In genomic region chr5:168291281-168291960, GRCh38 we compare ENCODE assay signal across 8 cellular contexts. TPM values are rescaled to one million over a fixed set of nuclear protein-coding genes. Genes with fewer than 3 reads are reported as not detected.
DNase-seq lines count a peak whose midpoint lies in the region; ATAC-seq and TF ChIP-seq lines count a peak whose summit lies in the region.

TSS of gene WWC1 (plus strand) at chr5:168291645. CDS start at chr5:168292153, 508 bp downstream.

- H3K4me1 ChIP-seq in breast epithelium, result peaks cover 0 to 9% of the 10 kb centered on the region in 2 donors
- no peaks in the 10 kb centered on the region for H3K4me1 ChIP-seq in SJCRH30

- H3K4me3 ChIP-seq in breast epithelium (peak within 1 kb of the TSS; percentile 36 to 81 (median 75)), SJCRH30 (no peak within 1 kb of the TSS)

- intact Hi-C loops in breast epithelium (cut with DNase I; ENCODE audit: low total_unique reads), result loop anchor here (10.0 kb wide), 1 partner anchor 63 kb away; no protein-coding TSS in a partner anchor

- H3K27me3 ChIP-seq in breast epithelium (no peaks in the 10 kb centered on the region), SJCRH30 (no peaks in the 10 kb centered on the region)

- in situ Hi-C loops in GM13976 (cut with MboI; ENCODE audit: low sequenced_read_pairs, unreplicated experiment), result no loop called here

- H3K36me3 ChIP-seq in breast epithelium (no peaks in the 10 kb centered on the region), SJCRH30 (no peaks in the 10 kb centered on the region)

- H3K27ac ChIP-seq in breast epithelium (peak within 1 kb of the TSS; percentile 86 to 90), SJCRH30 (no peak within 1 kb of the TSS)

- DNase-seq in GM13976 (ENCODE audit: low spot score) (peak; percentile 84), NCI-H1092 (lab: John Stamatoyannopoulos, UW) (peak; percentile 29), T-helper 22 cell (ENCODE audit: low read depth) (peak; percentile 50), breast epithelium (ENCODE audit: low spot score in 2 of 2) (peak; percentile 84 to 89), kidney glomerular epithelial cell (lab: John Stamatoyannopoulos, UW) (peak; percentile 75), SJCRH30 (no peak)
- DNase-seq in stimulated activated CD4-positive, alpha-beta T cell treated with anti-CD3 and anti-CD28 coated beads, Interleukin-4, amount 100 ng/mL, for 1 hour, result peak; percentile 48

- TF ChIP-seq CTCF in GM13976 (IDR thresholded peaks at IDR 0.05; ENCODE audit: borderline replicate concordance, control extremely low read depth, extremely low read depth, insufficient read depth, missing control alignments) (no peak), breast epithelium (IDR thresholded peaks at IDR 0.05) (peak; percentile 28 to 52 (median 35))

- ATAC-seq in HG02571 (IDR thresholded peaks at IDR 0.05; ENCODE audit: unreplicated experiment), result peak; percentile 56

- H3K9me3 ChIP-seq in breast epithelium (no peaks in the 10 kb centered on the region), SJCRH30 (replicated peaks) (no peaks in the 10 kb centered on the region)

- TF ChIP-seq POLR2A in breast epithelium (IDR thresholded peaks at IDR 0.05), result no peak

RNA-seq across cellular contexts. Expression of gene WWC1, which starts in this region (rescaled TPM):
- total RNA-seq in breast epithelium, result 10 to 100 TPM in 2 of 3 donors, under 1 TPM in 1; 0.96 to 59.9 (median 59.6) TPM
- total RNA-seq in SJCRH30 (2014; rRNA removed; shearing (Covaris generic)), result not detected in 2 replicates

Comparison
In these comparisons a context has a peak if more than half of its experiments do, and no peak if none do; other contexts are left out.
1. DNase-seq: peak in GM13976 (single experiment), NCI-H1092 (single experiment), T-helper 22 cell (single experiment), breast epithelium (2 of 2), kidney glomerular epithelial cell (single experiment) and stimulated activated CD4-positive, alpha-beta T cell treated with anti-CD3 and anti-CD28 coated beads, Interleukin-4, amount 100 ng/mL, for 1 hour (single experiment); none in SJCRH30 (0 of 2).